ENCODE assay signal across 1 cellular context in the genomic region with DNA sequence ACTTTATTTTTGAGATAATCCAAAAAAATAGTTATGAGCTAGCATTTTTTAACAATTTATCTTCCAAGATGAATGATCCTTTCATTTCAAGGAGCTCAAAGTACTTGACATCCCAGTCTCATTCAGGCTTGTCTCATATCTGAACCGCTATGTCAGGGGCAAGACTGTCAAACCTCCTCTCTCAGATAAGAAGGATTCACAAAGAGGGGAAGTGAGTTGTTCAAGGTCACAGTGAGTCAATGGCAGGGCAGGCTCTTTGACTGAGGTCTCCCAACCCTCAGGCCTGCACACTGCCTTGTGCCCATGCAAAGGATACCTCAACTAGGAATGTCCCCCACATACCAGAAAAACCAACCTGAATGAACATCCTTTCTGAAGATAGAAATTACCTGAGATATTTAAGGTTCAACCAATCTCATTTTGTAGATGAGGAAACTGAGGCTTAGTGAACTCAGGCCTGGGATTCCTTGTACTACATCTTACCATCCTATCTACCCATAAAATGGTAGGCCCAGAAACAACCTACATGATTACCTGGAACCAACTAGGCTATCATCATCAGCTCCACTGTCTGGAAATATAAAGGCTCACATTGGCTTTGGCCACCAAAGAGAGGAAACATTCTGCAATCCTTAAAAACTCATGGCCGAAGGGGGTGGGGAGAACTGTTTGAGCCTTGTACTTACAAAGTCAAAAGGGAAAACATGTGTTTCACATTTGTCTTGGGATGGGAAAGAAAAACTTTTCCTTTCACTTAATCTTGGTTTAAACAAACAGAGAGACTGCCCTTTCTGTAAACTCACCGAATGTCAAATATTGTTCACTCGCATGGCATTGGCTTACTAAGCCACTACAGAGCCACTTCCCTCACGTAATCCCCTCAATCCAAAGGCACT.
TF ChIP-seq lines count a peak whose summit lies in the region.

No MANE protein-coding gene starts in this region.

TF ChIP-seq in K562, 482 proteins besides CTCF, POLR2A, EP300 and RAD21 (continued from another document):
- TF ChIP-seq, protein P1, sequence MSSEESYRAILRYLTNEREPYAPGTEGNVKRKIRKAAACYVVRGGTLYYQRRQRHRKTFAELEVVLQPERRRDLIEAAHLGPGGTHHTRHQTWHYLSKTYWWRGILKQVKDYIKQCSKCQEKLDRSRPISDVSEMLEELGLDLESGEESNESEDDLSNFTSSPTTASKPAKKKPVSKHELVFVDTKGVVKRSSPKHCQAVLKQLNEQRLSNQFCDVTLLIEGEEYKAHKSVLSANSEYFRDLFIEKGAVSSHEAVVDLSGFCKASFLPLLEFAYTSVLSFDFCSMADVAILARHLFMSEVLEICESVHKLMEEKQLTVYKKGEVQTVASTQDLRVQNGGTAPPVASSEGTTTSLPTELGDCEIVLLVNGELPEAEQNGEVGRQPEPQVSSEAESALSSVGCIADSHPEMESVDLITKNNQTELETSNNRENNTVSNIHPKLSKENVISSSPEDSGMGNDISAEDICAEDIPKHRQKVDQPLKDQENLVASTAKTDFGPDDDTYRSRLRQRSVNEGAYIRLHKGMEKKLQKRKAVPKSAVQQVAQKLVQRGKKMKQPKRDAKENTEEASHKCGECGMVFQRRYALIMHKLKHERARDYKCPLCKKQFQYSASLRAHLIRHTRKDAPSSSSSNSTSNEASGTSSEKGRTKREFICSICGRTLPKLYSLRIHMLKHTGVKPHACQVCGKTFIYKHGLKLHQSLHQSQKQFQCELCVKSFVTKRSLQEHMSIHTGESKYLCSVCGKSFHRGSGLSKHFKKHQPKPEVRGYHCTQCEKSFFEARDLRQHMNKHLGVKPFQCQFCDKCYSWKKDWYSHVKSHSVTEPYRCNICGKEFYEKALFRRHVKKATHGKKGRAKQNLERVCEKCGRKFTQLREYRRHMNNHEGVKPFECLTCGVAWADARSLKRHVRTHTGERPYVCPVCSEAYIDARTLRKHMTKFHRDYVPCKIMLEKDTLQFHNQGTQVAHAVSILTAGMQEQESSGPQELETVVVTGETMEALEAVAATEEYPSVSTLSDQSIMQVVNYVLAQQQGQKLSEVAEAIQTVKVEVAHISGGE (CRISPR knock-in tag; IDR thresholded peaks at IDR 0.05), result no peak
- TF ChIP-seq JUND (IDR thresholded peaks at IDR 0.05; ENCODE audit: borderline replicate concordance, low read depth, low read length) (peak; percentile 14; the same call in 1 of the 2 replicates), JUND (tag; IDR thresholded peaks at IDR 0.05; ENCODE audit: borderline replicate concordance, low read depth, low read length) (peak; percentile 19; the same call in 2 of the 3 replicates), ZNF175 (CRISPR knock-in tag; IDR thresholded peaks at IDR 0.05; ENCODE audit: low read depth) (peak; percentile 81), SMARCA4 (IDR thresholded peaks at IDR 0.05) (0 out of 2 replicates have a peak, but pooled peaks have one; percentile 44), FOSL1 (tag; conservative IDR thresholded peaks at IDR 0.05) (peak; percentile 35; the same call in 1 of the 2 replicates), CBFA2T3 (IDR thresholded peaks at IDR 0.05) (peak; percentile 38; the same call in 1 of the 2 replicates), HDAC3 (IDR thresholded peaks at IDR 0.05; ENCODE audit: borderline replicate concordance, partially characterized antibody) (no peak), POLR2AphosphoS5 (IDR thresholded peaks at IDR 0.05; ENCODE audit: control insufficient read depth, insufficient read depth, low read depth, low read length) (no peak), ZNF589 (CRISPR knock-in tag; IDR thresholded peaks at IDR 0.05; ENCODE audit: low read depth) (0 out of 2 replicates have a peak, but pooled peaks have one; percentile 12), RNF2 (IDR thresholded peaks at IDR 0.05) (no peak), FOXJ3 (CRISPR knock-in tag; IDR thresholded peaks at IDR 0.05) (no peak), BACH1 (tag; IDR thresholded peaks at IDR 0.05) (peak; percentile 66; the same call in 1 of the 2 replicates), RBFOX2 (IDR thresholded peaks at IDR 0.05; ENCODE audit: low read depth, low read length) (no peak), CSDE1 (IDR thresholded peaks at IDR 0.05) (no peak), ESRRA (IDR thresholded peaks at IDR 0.05; ENCODE audit: borderline replicate concordance, low read depth) (peak; percentile 97), FOXP1 (CRISPR knock-in tag; IDR thresholded peaks at IDR 0.05) (no peak), KDM1A (IDR thresholded peaks at IDR 0.05) (peak; percentile 33 to 37; a peak in 1 of 4 replicates), NFE2L1 (tag; IDR thresholded peaks at IDR 0.05; ENCODE audit: borderline replicate concordance, low read depth) (no peak), SPI1 (IDR thresholded peaks at IDR 0.05; ENCODE audit: borderline replicate concordance, low read depth, low read length) (peak; percentile 88), MEIS2 (IDR thresholded peaks at IDR 0.05; ENCODE audit: partially characterized antibody) (peak; percentile 41), CCAR2 (IDR thresholded peaks at IDR 0.05; ENCODE audit: low read depth, low read length) (no peak), WHSC1 (IDR thresholded peaks at IDR 0.05; ENCODE audit: low read length) (no peak), TEAD2 (tag; IDR thresholded peaks at IDR 0.05) (no peak), ARID1B (IDR thresholded peaks at IDR 0.05) (0 out of 2 replicates have a peak, but pooled peaks have one; percentile 38), TEAD4 (IDR thresholded peaks at IDR 0.05; ENCODE audit: low read length) (no peak), TEAD4 (CRISPR knock-in tag; IDR thresholded peaks at IDR 0.05; ENCODE audit: borderline replicate concordance) (no peak), MAFG (tag; conservative IDR thresholded peaks at IDR 0.05) (no peak), CEBPG (CRISPR knock-in tag; IDR thresholded peaks at IDR 0.05) (no peak), CEBPG (tag; conservative IDR thresholded peaks at IDR 0.05 in 1 of 2, IDR thresholded peaks at IDR 0.05 in 1 of 2) (peak in 1 of 2 experiments; percentile 9; a peak in 1 of 4 replicates), RCOR1 (IDR thresholded peaks at IDR 0.05; ENCODE audit: borderline replicate concordance in 1 of 2, low read depth in 2 of 2, low read length in 2 of 2) (peak in 1 of 2 experiments; percentile 61; a peak in 1 of 4 replicates), SMAD1 (IDR thresholded peaks at IDR 0.05; ENCODE audit: low read depth, low read length, partially characterized antibody) (no peak), ZNF3 (CRISPR knock-in tag; IDR thresholded peaks at IDR 0.05) (no peak), GTF2A2 (tag; IDR thresholded peaks at IDR 0.05) (no peak)
- TF ChIP-seq, protein P2, sequence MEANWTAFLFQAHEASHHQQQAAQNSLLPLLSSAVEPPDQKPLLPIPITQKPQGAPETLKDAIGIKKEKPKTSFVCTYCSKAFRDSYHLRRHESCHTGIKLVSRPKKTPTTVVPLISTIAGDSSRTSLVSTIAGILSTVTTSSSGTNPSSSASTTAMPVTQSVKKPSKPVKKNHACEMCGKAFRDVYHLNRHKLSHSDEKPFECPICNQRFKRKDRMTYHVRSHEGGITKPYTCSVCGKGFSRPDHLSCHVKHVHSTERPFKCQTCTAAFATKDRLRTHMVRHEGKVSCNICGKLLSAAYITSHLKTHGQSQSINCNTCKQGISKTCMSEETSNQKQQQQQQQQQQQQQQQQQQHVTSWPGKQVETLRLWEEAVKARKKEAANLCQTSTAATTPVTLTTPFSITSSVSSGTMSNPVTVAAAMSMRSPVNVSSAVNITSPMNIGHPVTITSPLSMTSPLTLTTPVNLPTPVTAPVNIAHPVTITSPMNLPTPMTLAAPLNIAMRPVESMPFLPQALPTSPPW (CRISPR knock-in tag; IDR thresholded peaks at IDR 0.05), result 0 out of 2 replicates have a peak, but pooled peaks have one; percentile 3
- TF ChIP-seq, protein P3, sequence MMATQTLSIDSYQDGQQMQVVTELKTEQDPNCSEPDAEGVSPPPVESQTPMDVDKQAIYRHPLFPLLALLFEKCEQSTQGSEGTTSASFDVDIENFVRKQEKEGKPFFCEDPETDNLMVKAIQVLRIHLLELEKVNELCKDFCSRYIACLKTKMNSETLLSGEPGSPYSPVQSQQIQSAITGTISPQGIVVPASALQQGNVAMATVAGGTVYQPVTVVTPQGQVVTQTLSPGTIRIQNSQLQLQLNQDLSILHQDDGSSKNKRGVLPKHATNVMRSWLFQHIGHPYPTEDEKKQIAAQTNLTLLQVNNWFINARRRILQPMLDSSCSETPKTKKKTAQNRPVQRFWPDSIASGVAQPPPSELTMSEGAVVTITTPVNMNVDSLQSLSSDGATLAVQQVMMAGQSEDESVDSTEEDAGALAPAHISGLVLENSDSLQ (IDR thresholded peaks at IDR 0.05), result peak; percentile 34; the same call in 1 of the 2 replicates
- TF ChIP-seq, protein P4, sequence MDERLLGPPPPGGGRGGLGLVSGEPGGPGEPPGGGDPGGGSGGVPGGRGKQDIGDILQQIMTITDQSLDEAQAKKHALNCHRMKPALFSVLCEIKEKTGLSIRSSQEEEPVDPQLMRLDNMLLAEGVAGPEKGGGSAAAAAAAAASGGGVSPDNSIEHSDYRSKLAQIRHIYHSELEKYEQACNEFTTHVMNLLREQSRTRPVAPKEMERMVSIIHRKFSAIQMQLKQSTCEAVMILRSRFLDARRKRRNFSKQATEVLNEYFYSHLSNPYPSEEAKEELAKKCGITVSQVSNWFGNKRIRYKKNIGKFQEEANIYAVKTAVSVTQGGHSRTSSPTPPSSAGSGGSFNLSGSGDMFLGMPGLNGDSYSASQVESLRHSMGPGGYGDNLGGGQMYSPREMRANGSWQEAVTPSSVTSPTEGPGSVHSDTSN (CRISPR knock-in tag; IDR thresholded peaks at IDR 0.05; ENCODE audit: low read depth), result no peak
- TF ChIP-seq, protein P4 (tag; conservative IDR thresholded peaks at IDR 0.05; ENCODE audit: low read depth), result 0 out of 2 replicates have a peak, but pooled peaks have one; percentile 35
- TF ChIP-seq, protein P5, sequence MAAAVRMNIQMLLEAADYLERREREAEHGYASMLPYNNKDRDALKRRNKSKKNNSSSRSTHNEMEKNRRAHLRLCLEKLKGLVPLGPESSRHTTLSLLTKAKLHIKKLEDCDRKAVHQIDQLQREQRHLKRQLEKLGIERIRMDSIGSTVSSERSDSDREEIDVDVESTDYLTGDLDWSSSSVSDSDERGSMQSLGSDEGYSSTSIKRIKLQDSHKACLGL (CRISPR knock-in tag; IDR thresholded peaks at IDR 0.05; ENCODE audit: borderline replicate concordance, poor library complexity, severe bottlenecking), result no peak
- TF ChIP-seq, protein P6, sequence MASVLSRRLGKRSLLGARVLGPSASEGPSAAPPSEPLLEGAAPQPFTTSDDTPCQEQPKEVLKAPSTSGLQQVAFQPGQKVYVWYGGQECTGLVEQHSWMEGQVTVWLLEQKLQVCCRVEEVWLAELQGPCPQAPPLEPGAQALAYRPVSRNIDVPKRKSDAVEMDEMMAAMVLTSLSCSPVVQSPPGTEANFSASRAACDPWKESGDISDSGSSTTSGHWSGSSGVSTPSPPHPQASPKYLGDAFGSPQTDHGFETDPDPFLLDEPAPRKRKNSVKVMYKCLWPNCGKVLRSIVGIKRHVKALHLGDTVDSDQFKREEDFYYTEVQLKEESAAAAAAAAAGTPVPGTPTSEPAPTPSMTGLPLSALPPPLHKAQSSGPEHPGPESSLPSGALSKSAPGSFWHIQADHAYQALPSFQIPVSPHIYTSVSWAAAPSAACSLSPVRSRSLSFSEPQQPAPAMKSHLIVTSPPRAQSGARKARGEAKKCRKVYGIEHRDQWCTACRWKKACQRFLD (CRISPR knock-in tag; IDR thresholded peaks at IDR 0.05), result peak; percentile 14; the same call in 1 of the 2 replicates
